8 cellular contexts compared by ENCODE assay signal in genomic region chr5:134526483-134527155, GRCh38. TPM values are rescaled to one million over a fixed set of nuclear protein-coding genes. Genes with fewer than 3 reads are reported as not detected.
DNase-seq lines count a peak whose midpoint lies in the region; ATAC-seq and TF ChIP-seq lines count a peak whose summit lies in the region.

No MANE protein-coding gene starts in this region.

- TF ChIP-seq CTCF in C4-2B (conservative IDR thresholded peaks at IDR 0.05) (no peak; the same call in 1 of the 2 replicates), osteoblast (IDR thresholded peaks at IDR 0.05; ENCODE audit: extremely low read depth, low read depth, low read length) (peak; percentile 26), transverse colon (IDR thresholded peaks at IDR 0.05) (peak; percentile 42 to 76 (median 58))

- TF ChIP-seq EP300 in transverse colon (IDR thresholded peaks at IDR 0.05; ENCODE audit: low read depth): no peak

- H3K4me1 ChIP-seq in osteoblast (ENCODE audit: insufficient read depth, low read length) (peaks cover 20% of the 10 kb centered on the region), transverse colon (peaks cover 16 to 47% (median 40%) of the 10 kb centered on the region in 4 donors)

- intact Hi-C loops in activated naive CD4-positive, alpha-beta T cell treated with anti-CD3 and anti-CD28 coated beads for 36 hours (cut with micrococcal nuclease): loop anchor here (1.0 to 5.0 kb wide), 8 partner anchors 14 to 414 kb away; partner anchors contain the start of genes CAMLG, CDKN2AIPNL, DDX46 and SEC24A
- intact Hi-C loops in Right ventricle myocardium inferior (cut with DNase I): loop anchor here (1.0 to 2.0 kb wide), 6 partner anchors 18 to 156 kb away; partner anchors contain the start of genes CDKN2AIPNL and UBE2B
- intact Hi-C loops in transverse colon (cut with DNase I; ENCODE audit: low total_unique reads): loop anchor here (1.0 to 5.0 kb wide), 4 partner anchors 51 to 154 kb away; partner anchors contain the start of genes CDKN2AIPNL and UBE2B

- WGBS in transverse colon (ENCODE audit: low coverage in 1 of 2), 2 donors: 0% methylated on average over 5 of the region's 61 CpGs; no CpG with 5 or more reads in 1 of the 2 donors

- peak overlapping the region; percentile 84 for H3K4me2 ChIP-seq in osteoblast (ENCODE audit: insufficient read depth, low read length)

- no peaks in the 10 kb centered on the region for H3K9me3 ChIP-seq in osteoblast (ENCODE audit: low read depth, low read length)
- H3K9me3 ChIP-seq in transverse colon: no peaks in the 10 kb centered on the region

- H3K27me3 ChIP-seq in osteoblast (ENCODE audit: insufficient read depth, low read length) (peaks cover 7% of the 10 kb centered on the region), transverse colon (no peaks in the 10 kb centered on the region)

- peak overlapping the region; percentile 95 for H3K27ac Mint-ChIP-seq in activated naive CD4-positive, alpha-beta T cell treated with anti-CD3 and anti-CD28 coated beads for 36 hours

- H3K36me3 ChIP-seq in osteoblast (ENCODE audit: insufficient read depth, low read length) (no peaks in the 10 kb centered on the region), transverse colon (no peaks in the 10 kb centered on the region)

- in situ Hi-C loops in transverse colon (cut with MboI; ENCODE audit: low pct_ligation_motif_present in 1 of 4, low pct_unique_long_range_greater_than_20kb in 1 of 4, low sequenced_read_pairs in 3 of 4): loop anchor here in 1 of 4 donors (10.0 kb wide), 1 partner anchor 112 kb away; the partner anchor contains the start of gene CDKN2AIPNL

- peaks cover 1% of the 10 kb centered on the region for H3K36me3 Mint-ChIP-seq in activated naive CD4-positive, alpha-beta T cell treated with anti-CD3 and anti-CD28 coated beads for 36 hours (ENCODE audit: low read depth)

- H2AFZ ChIP-seq in osteoblast (ENCODE audit: low read length): peak overlapping the region; percentile 74

- peak overlapping the region; percentile 88 for H3K4me3 Mint-ChIP-seq in activated naive CD4-positive, alpha-beta T cell treated with anti-CD3 and anti-CD28 coated beads for 36 hours

- ATAC-seq in GM19328 (IDR thresholded peaks at IDR 0.05; ENCODE audit: unreplicated experiment): peak; percentile 15
- ATAC-seq in HG03521 (IDR thresholded peaks at IDR 0.05; ENCODE audit: unreplicated experiment): peak; percentile 18
- peak; percentile 38 for ATAC-seq in Right ventricle myocardium inferior

- H4K20me1 ChIP-seq in osteoblast (ENCODE audit: insufficient read depth, low read length): peaks cover 27% of the 10 kb centered on the region

- no peaks in the 10 kb centered on the region for H3K27me3 Mint-ChIP-seq in activated naive CD4-positive, alpha-beta T cell treated with anti-CD3 and anti-CD28 coated beads for 36 hours (ENCODE audit: low read depth)

- H3K27ac ChIP-seq in C4-2B (peak overlapping the region; percentile 91), osteoblast (ENCODE audit: low read depth, low read length) (peak overlapping the region; percentile 58), transverse colon (peak overlapping the region; percentile 94 to 99 (median 98))

- no peak for TF ChIP-seq POLR2A in transverse colon (IDR thresholded peaks at IDR 0.05)

- H3K4me1 Mint-ChIP-seq in activated naive CD4-positive, alpha-beta T cell treated with anti-CD3 and anti-CD28 coated beads for 36 hours (ENCODE audit: low read depth): peaks cover 42% of the 10 kb centered on the region

- H3K4me3 ChIP-seq in osteoblast (ENCODE audit: insufficient read depth, low read length) (peak overlapping the region; percentile 90), transverse colon (peak overlapping the region; percentile 66 to 86 (median 84))

- CTCF ChIA-PET in activated naive CD4-positive, alpha-beta T cell treated with anti-CD3 and anti-CD28 coated beads for 36 hours (lab: Charles Lee): interaction anchor here (0.6 to 4.3 kb wide), 12 partner anchors 14 to 147 kb away, joined by 3 to 29 read pairs (median 4); no protein-coding TSS in a partner anchor

- peaks cover 46% of the 10 kb centered on the region for H3K79me2 ChIP-seq in osteoblast (ENCODE audit: insufficient read depth, low read length)

- DNase-seq in RPMI7951 (ENCODE audit: low read depth) (peak; percentile 26), Right ventricle myocardium inferior (ENCODE audit: missing footprints) (peak; percentile 90), osteoblast (ENCODE audit: insufficient read length, low spot score, missing footprints) (peak; percentile 97), transverse colon (peak; percentile 87)
- DNase-seq in activated naive CD4-positive, alpha-beta T cell treated with anti-CD3 and anti-CD28 coated beads for 36 hours: peak; percentile 86

- no peaks in the 10 kb centered on the region for H3K9me3 Mint-ChIP-seq in activated naive CD4-positive, alpha-beta T cell treated with anti-CD3 and anti-CD28 coated beads for 36 hours

RNA-seq across cellular contexts. Expression of gene JADE2, which starts 1.1 kb away (rescaled TPM):
- total RNA-seq in RPMI7951 (2014; rRNA removed; shearing (Covaris generic)): 8.3 and 10.7 TPM in 2 replicates
- total RNA-seq in activated naive CD4-positive, alpha-beta T cell treated with anti-CD3 and anti-CD28 coated beads for 36 hours: 10 to 100 TPM; 78.4 to 86.6 TPM
- total RNA-seq in Right ventricle myocardium inferior (24.6 TPM), osteoblast (22.7 and 26.8 TPM in 2 replicates), transverse colon (10 to 100 TPM; 36.6 to 50.1 (median 41.4) TPM)

Comparison
In these comparisons a context has a peak if more than half of its experiments do, and no peak if none do; other contexts are left out.
1. Peak in every context shown above with its lines: DNase-seq, ATAC-seq, H3K4me3 ChIP-seq and H3K27ac ChIP-seq.
2. DNase-seq: peak in every context shown above with its lines; median percentile 97 in osteoblast; 90 in Right ventricle myocardium inferior; 87 in transverse colon; 86 in activated naive CD4-positive, alpha-beta T cell treated with anti-CD3 and anti-CD28 coated beads for 36 hours; 26 in RPMI7951.